1 cellular context compared by ENCODE assay signal in genomic region chr22:49733631-49734030, GRCh38.
TF ChIP-seq lines count a peak whose summit lies in the region.

No MANE protein-coding gene starts in this region.

TF ChIP-seq in WTC11, 78 proteins besides CTCF, POLR2A, EP300 and RAD21 (continued from another document):
- no peak for TF ChIP-seq AFF4 (CRISPR knock-in tag; IDR thresholded peaks at IDR 0.05; ENCODE audit: borderline replicate concordance)
